8 cellular contexts compared by ENCODE assay signal in the genomic region with DNA sequence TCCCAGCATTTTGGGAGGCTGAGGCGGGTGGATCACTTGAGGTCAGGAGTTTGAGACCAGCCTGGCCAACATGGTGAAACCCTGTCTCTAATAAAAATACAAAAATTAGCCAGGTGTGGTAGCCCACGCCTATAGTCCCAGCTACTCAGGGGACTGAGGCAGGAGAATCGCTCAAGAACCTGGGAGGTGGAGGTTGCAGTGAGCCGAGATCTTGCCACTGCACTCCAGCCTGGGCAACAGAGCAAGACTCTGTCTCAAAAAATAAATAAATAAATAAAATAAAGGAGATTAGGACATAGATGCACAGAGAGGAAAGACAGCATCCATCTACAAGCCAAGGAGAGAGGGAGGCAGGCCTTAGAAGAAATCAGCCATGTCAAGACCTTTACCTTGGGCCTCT. TPM values are rescaled to one million over a fixed set of nuclear protein-coding genes. Genes with fewer than 3 reads are reported as not detected.
A peak's percentile ranks its signal among the peaks of the same experiment; 100 is the strongest.
DNase-seq lines count a peak whose midpoint lies in the region; TF ChIP-seq lines count a peak whose summit lies in the region.
"Not testable (repeated sequence)": the region's sequence is repeated elsewhere in the genome, so short reads cannot be mapped to it uniquely, and the experiment has no call there.

No MANE protein-coding gene starts in this region.

- not testable (repeated sequence) for H3K27me3 ChIP-seq in ACC112 (ENCODE audit: insufficient read depth, low read length); DOHH2 (ENCODE audit: control insufficient read depth, low read length); HUES64 (ENCODE audit: insufficient read depth, low read length); SJCRH30

- H3K9me2 ChIP-seq in DOHH2 (replicated peaks; ENCODE audit: control insufficient read depth, low read length): not testable (repeated sequence)

- H3K9ac ChIP-seq in HUES64 (ENCODE audit: low read depth, low read length): not testable (repeated sequence)

- H2AFZ ChIP-seq in ACC112 (ENCODE audit: low read length, unreplicated experiment): peak overlapping the region; percentile 10

- peak; percentile 33 for DNase-seq in NCI-H82 (lab: John Stamatoyannopoulos, UW)
- DNase-seq in SJCRH30; activated T-helper 1 cell treated with anti-CD3 and anti-CD28 coated beads, Interleukin-12 subunit alpha, Interleukin-12 subunit beta, Interleukin-2, Interleukin-4 antibody, amounts not matched to agents 30 ng/mL and 10 ng/mL and 1 ng/mL, durations not matched to agents 14 hours and 24 hours and 36 hours (ENCODE audit: low spot score); type B pancreatic cell (ENCODE audit: extremely low spot score, unreplicated experiment): not testable (repeated sequence)

- WGBS in HUES64: 94% methylated on average over 4 of the region's 4 CpGs

- peaks cover 19% of the 10 kb centered on the region for H3F3A ChIP-seq in DOHH2 (ENCODE audit: control insufficient read depth, insufficient read depth)

- not testable (repeated sequence) for H3K27ac Mint-ChIP-seq in activated T-helper 1 cell treated with anti-CD3 and anti-CD28 coated beads, Interleukin-12 subunit alpha, Interleukin-12 subunit beta, Interleukin-2, Interleukin-4 antibody, amounts not matched to agents 30 ng/mL and 10 ng/mL and 1 ng/mL, durations not matched to agents 14 hours and 24 hours and 36 hours; type B pancreatic cell
- peak overlapping the region in 1 of 3 experiments; percentile 37 for H3K27ac Mint-ChIP-seq in nephron

- not testable (repeated sequence) for H3K4me1 ChIP-seq in ACC112 (ENCODE audit: control insufficient read depth, insufficient read depth, low read length, unreplicated experiment); HUES64 (ENCODE audit: insufficient read depth, low read length); SJCRH30
- peaks cover 17% of the 10 kb centered on the region for H3K4me1 ChIP-seq in DOHH2 (ENCODE audit: control insufficient read depth, low read length)

- H3K4me1 Mint-ChIP-seq in activated T-helper 1 cell treated with anti-CD3 and anti-CD28 coated beads, Interleukin-12 subunit alpha, Interleukin-12 subunit beta, Interleukin-2, Interleukin-4 antibody, amounts not matched to agents 30 ng/mL and 10 ng/mL and 1 ng/mL, durations not matched to agents 14 hours and 24 hours and 36 hours (ENCODE audit: low read depth): peaks cover 19% of the 10 kb centered on the region
- not testable (repeated sequence) for H3K4me1 Mint-ChIP-seq in nephron; type B pancreatic cell (ENCODE audit: unreplicated experiment)

- H3K4me3 Mint-ChIP-seq in activated T-helper 1 cell treated with anti-CD3 and anti-CD28 coated beads, Interleukin-12 subunit alpha, Interleukin-12 subunit beta, Interleukin-2, Interleukin-4 antibody, amounts not matched to agents 30 ng/mL and 10 ng/mL and 1 ng/mL, durations not matched to agents 14 hours and 24 hours and 36 hours: peak overlapping the region; percentile 15
- H3K4me3 Mint-ChIP-seq in nephron: peak overlapping the region; percentile 35 to 71 (median 54)
- peak overlapping the region; percentile 53 for H3K4me3 Mint-ChIP-seq in type B pancreatic cell

- H3K4me2 ChIP-seq in DOHH2 (ENCODE audit: low read length): peak overlapping the region; percentile 82; the same call in 1 of the 2 replicates

- not testable (repeated sequence) for H3K36me3 Mint-ChIP-seq in activated T-helper 1 cell treated with anti-CD3 and anti-CD28 coated beads, Interleukin-12 subunit alpha, Interleukin-12 subunit beta, Interleukin-2, Interleukin-4 antibody, amounts not matched to agents 30 ng/mL and 10 ng/mL and 1 ng/mL, durations not matched to agents 14 hours and 24 hours and 36 hours (ENCODE audit: low read depth)
- peaks cover 10% of the 10 kb centered on the region for H3K36me3 Mint-ChIP-seq in nephron (ENCODE audit: low read depth)
- H3K36me3 Mint-ChIP-seq in type B pancreatic cell: peaks cover 13% of the 10 kb centered on the region

- H3K79me2 ChIP-seq in ACC112 (ENCODE audit: control insufficient read depth, insufficient read depth, low read length, unreplicated experiment) (peaks cover 21% of the 10 kb centered on the region), DOHH2 (ENCODE audit: control insufficient read depth, low read length) (peaks cover 26% of the 10 kb centered on the region)

- not testable (repeated sequence) for H4K20me1 ChIP-seq in DOHH2 (ENCODE audit: control insufficient read depth, insufficient read depth, low read depth, low read length)

- H3K9me3 ChIP-seq in DOHH2 (ENCODE audit: control insufficient read depth, insufficient read depth, low read length); HUES64 (ENCODE audit: insufficient read depth, low read depth, low read length); SJCRH30 (replicated peaks): not testable (repeated sequence)

- not testable (repeated sequence) for H3K27ac ChIP-seq in ACC112 (ENCODE audit: low read depth, low read length); HUES64 (ENCODE audit: low read depth, low read length); SJCRH30
- H3K27ac ChIP-seq in DOHH2 (ENCODE audit: low read depth, low read length): peak overlapping the region; percentile 97; the same call in 1 of the 2 replicates

- H3K27me3 Mint-ChIP-seq in activated T-helper 1 cell treated with anti-CD3 and anti-CD28 coated beads, Interleukin-12 subunit alpha, Interleukin-12 subunit beta, Interleukin-2, Interleukin-4 antibody, amounts not matched to agents 30 ng/mL and 10 ng/mL and 1 ng/mL, durations not matched to agents 14 hours and 24 hours and 36 hours (ENCODE audit: insufficient read depth): peaks cover 11% of the 10 kb centered on the region
- not testable (repeated sequence) for H3K27me3 Mint-ChIP-seq in nephron (ENCODE audit: low read depth); type B pancreatic cell

- TF ChIP-seq CTCF in DOHH2 (IDR thresholded peaks at IDR 0.05; ENCODE audit: low read depth, low read length, poor library complexity, severe bottlenecking); nephron (IDR thresholded peaks at IDR 0.05; ENCODE audit: unreplicated experiment in 3 of 3); type B pancreatic cell (conservative IDR thresholded peaks at IDR 0.05): not testable (repeated sequence)

- H3K9me3 Mint-ChIP-seq in activated T-helper 1 cell treated with anti-CD3 and anti-CD28 coated beads, Interleukin-12 subunit alpha, Interleukin-12 subunit beta, Interleukin-2, Interleukin-4 antibody, amounts not matched to agents 30 ng/mL and 10 ng/mL and 1 ng/mL, durations not matched to agents 14 hours and 24 hours and 36 hours; nephron; type B pancreatic cell: not testable (repeated sequence)

- H3K36me3 ChIP-seq in ACC112 (ENCODE audit: insufficient read depth, low read length) (peaks cover 13% of the 10 kb centered on the region; the same call in 1 of the 2 replicates), DOHH2 (ENCODE audit: control insufficient read depth, low read length) (peaks cover 22% of the 10 kb centered on the region), HUES64 (ENCODE audit: insufficient read depth, low read length) (peaks cover 13% of the 10 kb centered on the region)
- not testable (repeated sequence) for H3K36me3 ChIP-seq in SJCRH30

- H3K4me3 ChIP-seq in ACC112 (ENCODE audit: low read depth, low read length); DOHH2 (ENCODE audit: low read length): not testable (repeated sequence)
- H3K4me3 ChIP-seq in HUES64 (ENCODE audit: low read length) (peak overlapping the region; percentile 89; the same call in 1 of the 2 replicates), SJCRH30 (peak overlapping the region; percentile 76)

- intact Hi-C loops in activated T-helper 1 cell treated with anti-CD3 and anti-CD28 coated beads, Interleukin-12 subunit alpha, Interleukin-12 subunit beta, Interleukin-2, Interleukin-4 antibody, amounts not matched to agents 30 ng/mL and 10 ng/mL and 1 ng/mL, durations not matched to agents 14 hours and 24 hours and 36 hours (cut with micrococcal nuclease): loop anchor here (5.0 kb wide), 1 partner anchor 291 kb away; no protein-coding TSS in a partner anchor

RNA-seq across cellular contexts. Expression of a gene that starts 2.4 kb away (rescaled TPM):
- 32.3 TPM for polyA plus RNA-seq in HUES64 (2013, experiment 1 of 2)
- polyA plus RNA-seq in HUES64 (2013, experiment 2 of 2): 32.4 TPM
- 41.2 and 44.4 TPM in 2 replicates for total RNA-seq in SJCRH30 (2014; rRNA removed; shearing (Covaris generic))
- 32.5 and 36.6 TPM in 2 replicates for total RNA-seq in activated T-helper 1 cell treated with anti-CD3 and anti-CD28 coated beads, Interleukin-12 subunit alpha, Interleukin-12 subunit beta, Interleukin-2, Interleukin-4 antibody, amounts not matched to agents 30 ng/mL and 10 ng/mL and 1 ng/mL, durations not matched to agents 14 hours and 24 hours and 36 hours
- total RNA-seq in type B pancreatic cell (ENCODE audit: low replicate concordance): 25.5 and 36.3 TPM in 2 replicates

RNA-seq across cellular contexts. Expression of a gene that starts 8.0 kb away (rescaled TPM):
- 136 TPM for polyA plus RNA-seq in HUES64 (2013, experiment 1 of 2)
- 168 TPM for polyA plus RNA-seq in HUES64 (2013, experiment 2 of 2)
- 98.4 and 109 TPM in 2 replicates for total RNA-seq in SJCRH30 (2014; rRNA removed; shearing (Covaris generic))
- 61.2 and 72.5 TPM in 2 replicates for total RNA-seq in activated T-helper 1 cell treated with anti-CD3 and anti-CD28 coated beads, Interleukin-12 subunit alpha, Interleukin-12 subunit beta, Interleukin-2, Interleukin-4 antibody, amounts not matched to agents 30 ng/mL and 10 ng/mL and 1 ng/mL, durations not matched to agents 14 hours and 24 hours and 36 hours
- total RNA-seq in type B pancreatic cell (ENCODE audit: low replicate concordance): 76.5 and 95.9 TPM in 2 replicates

RNA-seq across cellular contexts. Expression of a gene that starts 35.3 kb away (rescaled TPM):
- polyA plus RNA-seq in HUES64 (2013, experiment 1 of 2): 8.9 TPM
- 8.4 TPM for polyA plus RNA-seq in HUES64 (2013, experiment 2 of 2)
- total RNA-seq in SJCRH30 (2014; rRNA removed; shearing (Covaris generic)): 11.3 and 12.6 TPM in 2 replicates
- total RNA-seq in activated T-helper 1 cell treated with anti-CD3 and anti-CD28 coated beads, Interleukin-12 subunit alpha, Interleukin-12 subunit beta, Interleukin-2, Interleukin-4 antibody, amounts not matched to agents 30 ng/mL and 10 ng/mL and 1 ng/mL, durations not matched to agents 14 hours and 24 hours and 36 hours: 33.0 and 33.7 TPM in 2 replicates
- 21.0 and 26.3 TPM in 2 replicates for total RNA-seq in type B pancreatic cell (ENCODE audit: low replicate concordance)
